ENCODE assay signal across 11 cellular contexts in genomic region chr5:178207917-178208280, GRCh38. TPM values are rescaled to one million over a fixed set of nuclear protein-coding genes. Genes with fewer than 3 reads are reported as not detected.
DNase-seq lines count a peak whose midpoint lies in the region; ATAC-seq, FAIRE-seq and TF ChIP-seq lines count a peak whose summit lies in the region.
"Had no signal": no experiment of that assay in that cellular context is flagged by ENCODE, and none has a peak within 500 bp of the region (broad histone marks: within the 10 kb centered on the region; RNA-seq: fewer than 3 reads in every experiment).

No MANE protein-coding gene starts in this region.

- no peak for ATAC-seq in CD4-positive, alpha-beta T cell (ENCODE audit: poor library complexity)
- ATAC-seq in K562, result no peak
- no peak for ATAC-seq in HG03175 (IDR thresholded peaks at IDR 0.05; ENCODE audit: unreplicated experiment)
- ATAC-seq in GM18870 (IDR thresholded peaks at IDR 0.05; ENCODE audit: unreplicated experiment), result no peak
- ATAC-seq: gastroesophageal sphincter had no signal

- TF ChIP-seq RAD21 in K562 (CRISPR knock-in tag; conservative IDR thresholded peaks at IDR 0.05 in 1 of 2, IDR thresholded peaks at IDR 0.05 in 1 of 2), result no peak

- no peaks in the 10 kb centered on the region for H3K27me3 ChIP-seq in CD4-positive, alpha-beta T cell (ENCODE audit: control insufficient read depth, insufficient read depth, low read length)
- H3K27me3 ChIP-seq in K562 (ENCODE audit: control insufficient read depth in 2 of 2, insufficient read depth in 2 of 2, low read length in 2 of 2), result no peaks in the 10 kb centered on the region
- H3K27me3 ChIP-seq: breast epithelium, gastroesophageal sphincter, uterus had no signal

- peaks cover 77% of the 10 kb centered on the region for H3K36me3 ChIP-seq in K562 (ENCODE audit: control insufficient read depth, insufficient read depth, low read length)
- H3K36me3 ChIP-seq: uterus had no signal

- intact Hi-C loops in CD4-positive, alpha-beta T cell (cut with DNase I, micrococcal nuclease), result loop anchor here in 1 of 2 experiments (2.0 to 10.0 kb wide), 2 partner anchors 55 to 1563 kb away; partner anchors contain the start of genes NHP2 and TSPAN17
- intact Hi-C loops in K562 (cut with micrococcal nuclease), result no loop called here

- no peak for DNase-seq in CD4-positive, alpha-beta T cell
- DNase-seq in HUDEP-2 (lab: John Stamatoyannopoulos, UW; ENCODE audit: unreplicated experiment in 76 of 76) (peak in 49 of 76 experiments; percentile 8 to 70 (median 35)), K562 (ENCODE audit: extremely low read depth in 1 of 4, low spot score in 3 of 4) (no peak), neural crest cell (ENCODE audit: low read depth, low spot score) (no peak), GM10266 (ENCODE audit: extremely low spot score) (no peak), HK-2 (ENCODE audit: unreplicated experiment) (no peak)
- DNase-seq: uterus had no signal

- BruUV-seq in K562 (replicated peaks; lab: Mats Ljungman, UMichigan), result no TSS peak

- no peak overlapping the region for H2AFZ ChIP-seq in K562 (ENCODE audit: low read depth, low read length)

- peak overlapping the region; percentile 48 for H3K4me3 Mint-ChIP-seq in CD4-positive, alpha-beta T cell
- H3K4me3 Mint-ChIP-seq in neural crest cell, result peak overlapping the region; percentile 95

- no peak for FAIRE-seq in K562 (lab: Jason Lieb, UNC)

- CTCF ChIA-PET in CD4-positive, alpha-beta T cell (lab: Charles Lee), result interaction anchor here (0.7 to 1.8 kb wide), 2 partner anchors 62 to 417 kb away, joined by 4 to 6 read pairs; no protein-coding TSS in a partner anchor
- CTCF ChIA-PET in K562 (lab: Yijun Ruan, JAX; ENCODE audit: low intra/inter-chr PET ratio), result no interaction called here

- peak overlapping the region; percentile 1 to 70; a peak in 2 of 4 replicates for H3K9ac ChIP-seq in K562 (ENCODE audit: insufficient read depth in 1 of 2, low read depth in 2 of 2, low read length in 2 of 2)

- 0 out of 2 replicates have a peak, but pooled peaks have one; percentile 7 for TF ChIP-seq POLR2A in K562 (conservative IDR thresholded peaks at IDR 0.05)

- POLR2A ChIA-PET in CD4-positive, alpha-beta T cell (lab: Charles Lee), result no interaction called here
- POLR2A ChIA-PET in K562 (lab: Yijun Ruan, JAX), result interaction anchor here (0.6 to 12.7 kb wide), 3 partner anchors 8 to 85 kb away, joined by 3 to 162 read pairs (median 18); partner anchors contain the start of gene PHYKPL

- H3K4me3 ChIP-seq in K562, result no peak overlapping the region; the same call in 1 of the 2 replicates
- H3K4me3 ChIP-seq: breast epithelium, gastroesophageal sphincter, uterus had no signal

- no peaks in the 10 kb centered on the region for H3K9me3 ChIP-seq in CD4-positive, alpha-beta T cell (ENCODE audit: control insufficient read depth, low read length)
- H3K9me3 ChIP-seq in K562 (replicated peaks; ENCODE audit: control insufficient read depth, insufficient read depth, low read depth, low read length), result no peaks in the 10 kb centered on the region
- H3K9me3 ChIP-seq: breast epithelium, gastroesophageal sphincter, uterus had no signal

- peaks cover 20 to 21% of the 10 kb centered on the region in 2 experiments; a peak in 4 of 5 replicates for H3K4me1 ChIP-seq in K562 (replicated peaks in 1 of 2; ENCODE audit: control insufficient read depth in 2 of 2, insufficient read depth in 2 of 2, low read length in 2 of 2)

- peak overlapping the region; percentile 31; the same call in 1 of the 2 replicates for H3K4me2 ChIP-seq in K562 (ENCODE audit: insufficient read depth, low read length)

- 80% methylated on average over 1 of the region's 1 CpG for WGBS in K562 (ENCODE audit: insufficient coverage, low coverage, missing lambda C conversion rate)

- H3K27ac ChIP-seq in CD4-positive, alpha-beta T cell (ENCODE audit: low read depth, low read length), result no peak overlapping the region
- peak overlapping the region; percentile 41; the same call in 2 of the 3 replicates for H3K27ac ChIP-seq in K562 (ENCODE audit: extremely low read depth, low read depth, low read length)
- H3K27ac ChIP-seq: uterus had no signal

- H4K20me1 ChIP-seq in K562 (replicated peaks; ENCODE audit: control insufficient read depth, insufficient read depth, low read length), result peaks cover 74% of the 10 kb centered on the region

- TF ChIP-seq EP300 in K562 (IDR thresholded peaks at IDR 0.05; ENCODE audit: low read length), result no peak

- in situ Hi-C loops in K562 (cut with MboI), result no loop called here

- peak overlapping the region; percentile 83 for H3K27ac Mint-ChIP-seq in CD4-positive, alpha-beta T cell
- H3K27ac Mint-ChIP-seq in neural crest cell (ENCODE audit: unreplicated experiment), result peak overlapping the region; percentile 71

- no peaks in the 10 kb centered on the region for H3K9me3 Mint-ChIP-seq in CD4-positive, alpha-beta T cell
- no peaks in the 10 kb centered on the region for H3K9me3 Mint-ChIP-seq in neural crest cell

- TF ChIP-seq CTCF in CD4-positive, alpha-beta T cell (IDR thresholded peaks at IDR 0.05), result no peak
- no peak for TF ChIP-seq CTCF in K562 (IDR thresholded peaks at IDR 0.05 in 2 of 3, conservative IDR thresholded peaks at IDR 0.05 in 1 of 3; ENCODE audit: insufficient read depth in 2 of 3, low read depth in 1 of 3, low read length in 3 of 3)
- TF ChIP-seq CTCF in neural crest cell (conservative IDR thresholded peaks at IDR 0.05), result no peak
- no peak for TF ChIP-seq CTCF in GM10266 (IDR thresholded peaks at IDR 0.05; ENCODE audit: control insufficient read depth, insufficient read depth, low read depth, missing control alignments)

- peaks cover 10% of the 10 kb centered on the region for H3K9me1 ChIP-seq in K562 (ENCODE audit: control insufficient read depth, insufficient read depth, low read length)

- peaks cover 47% of the 10 kb centered on the region for H3K4me1 Mint-ChIP-seq in CD4-positive, alpha-beta T cell (ENCODE audit: low read depth)
- peaks cover 58% of the 10 kb centered on the region for H3K4me1 Mint-ChIP-seq in neural crest cell

- H3K36me3 Mint-ChIP-seq in CD4-positive, alpha-beta T cell (ENCODE audit: low read depth), result peaks cover 82% of the 10 kb centered on the region
- peaks cover 75% of the 10 kb centered on the region for H3K36me3 Mint-ChIP-seq in neural crest cell (ENCODE audit: low read depth)

- peaks cover 4% of the 10 kb centered on the region for H3K27me3 Mint-ChIP-seq in CD4-positive, alpha-beta T cell
- H3K27me3 Mint-ChIP-seq in neural crest cell (ENCODE audit: low read depth), result peaks cover 59% of the 10 kb centered on the region

- peaks cover 66% of the 10 kb centered on the region for H3K79me2 ChIP-seq in K562 (ENCODE audit: control insufficient read depth, insufficient read depth, low read length)

RNA-seq across cellular contexts. Expression of gene HNRNPAB, which starts 3.6 kb away (rescaled TPM):
- total RNA-seq in CD4-positive, alpha-beta T cell, result 10 to 100 TPM; 63.6 to 68.9 TPM
- 107 and 112 TPM in 2 replicates for total RNA-seq in K562 (2011; cell fraction: chromatin; rRNA removed; ENCODE audit: low replicate concordance)
- total RNA-seq in K562 (2011; cell fraction: nucleolus; rRNA removed), result 50.4 and 55.9 TPM in 2 replicates
- 93.1 and 119 TPM in 2 replicates for total RNA-seq in K562 (2011; cell fraction: nucleoplasm; rRNA removed)
- total RNA-seq in K562 (2014; rRNA removed) (236 and 251 TPM in 2 replicates), K562 (2014; rRNA removed; fragmentation: Illumina TruSeq; extraction: Trizol) (193 and 210 TPM in 2 replicates), K562 (2015; rRNA removed; fragmentation: Illumina TruSeq; extraction: Trizol) (213 and 223 TPM in 2 replicates), K562 (2021) (299 and 351 TPM in 2 replicates), neural crest cell (464 and 466 TPM in 2 replicates)
- polyA plus RNA-seq in K562 (2011; rRNA removed) (160 and 253 TPM in 2 replicates), K562 (2014; fragmentation: Illumina TruSeq; extraction: Trizol) (284 and 307 TPM in 2 replicates), K562 (2014; fragmentation: Nextera tagmentation; extraction: Ambion mirVana) (10 to 100 TPM; 34.6 to 44.7 TPM), K562 (2014; rRNA removed) (404 and 425 TPM in 2 replicates)
- polyA plus RNA-seq in K562 (2011; cell fraction: cytosol; rRNA removed), result 229 and 236 TPM in 2 replicates
- 131 TPM in 2 replicates for polyA plus RNA-seq in K562 (2011; cell fraction: nucleus; rRNA removed)
- 175 and 305 TPM in 2 replicates for polyA plus RNA-seq in K562 (2012)
- 75.6 and 103 TPM in 2 replicates for polyA minus RNA-seq in K562 (2011; rRNA and poly(A)+ RNA removed)
- polyA minus RNA-seq in K562 (2011; cell fraction: cytosol; rRNA and poly(A)+ RNA removed), result 69.1 and 82.2 TPM in 2 replicates
- polyA minus RNA-seq in K562 (2011; cell fraction: nucleus; rRNA and poly(A)+ RNA removed), result 31.9 and 48.4 TPM in 2 replicates

RNA-seq across cellular contexts. Expression of gene GMCL2, which starts 20.7 kb away (rescaled TPM):
- total RNA-seq in CD4-positive, alpha-beta T cell, result not detected
- 0.14 TPM in 1 of 2 replicates, not detected in the other for total RNA-seq in K562 (2011; cell fraction: chromatin; rRNA removed; ENCODE audit: low replicate concordance)
- not detected in 2 replicates for total RNA-seq in K562 (2011; cell fraction: nucleolus; rRNA removed)
- total RNA-seq in K562 (2011; cell fraction: nucleoplasm; rRNA removed), result not detected in 2 replicates
- not detected in 2 replicates for total RNA-seq in K562 (2014; rRNA removed)
- total RNA-seq in K562 (2014; rRNA removed; fragmentation: Illumina TruSeq; extraction: Trizol), result 0.04 TPM in 1 of 2 replicates, not detected in the other
- not detected in 2 replicates for total RNA-seq in K562 (2015; rRNA removed; fragmentation: Illumina TruSeq; extraction: Trizol)
- not detected in 2 replicates for total RNA-seq in K562 (2021)
- 0.03 TPM in 1 of 2 replicates, not detected in the other for polyA plus RNA-seq in K562 (2011; rRNA removed)
- polyA plus RNA-seq in K562 (2011; cell fraction: cytosol; rRNA removed), result not detected in 2 replicates
- polyA plus RNA-seq in K562 (2011; cell fraction: nucleus; rRNA removed), result not detected in 2 replicates
- not detected in 2 replicates for polyA plus RNA-seq in K562 (2012)
- not detected in 2 replicates for polyA plus RNA-seq in K562 (2014; fragmentation: Illumina TruSeq; extraction: Trizol)
- not detected for polyA plus RNA-seq in K562 (2014; fragmentation: Nextera tagmentation; extraction: Ambion mirVana)
- not detected in 2 replicates for polyA plus RNA-seq in K562 (2014; rRNA removed)
- 0.06 TPM in 1 of 2 replicates, not detected in the other for polyA minus RNA-seq in K562 (2011; rRNA and poly(A)+ RNA removed)
- not detected in 2 replicates for polyA minus RNA-seq in K562 (2011; cell fraction: cytosol; rRNA and poly(A)+ RNA removed)
- not detected in 2 replicates for polyA minus RNA-seq in K562 (2011; cell fraction: nucleus; rRNA and poly(A)+ RNA removed)
- total RNA-seq in neural crest cell, result not detected in 2 replicates
- total RNA-seq: breast epithelium, gastroesophageal sphincter, uterus had no signal

RNA-seq across cellular contexts. Expression of gene PHYKPL, which starts 24.7 kb away (rescaled TPM):
- total RNA-seq in CD4-positive, alpha-beta T cell, result 10 to 100 TPM; 90.9 to 92.8 TPM
- 203 and 378 TPM in 2 replicates for total RNA-seq in K562 (2011; cell fraction: chromatin; rRNA removed; ENCODE audit: low replicate concordance)
- 205 and 217 TPM in 2 replicates for total RNA-seq in K562 (2011; cell fraction: nucleolus; rRNA removed)
- 219 and 287 TPM in 2 replicates for total RNA-seq in K562 (2011; cell fraction: nucleoplasm; rRNA removed)
- 18.6 and 21.6 TPM in 2 replicates for total RNA-seq in K562 (2014; rRNA removed)
- total RNA-seq in K562 (2014; rRNA removed; fragmentation: Illumina TruSeq; extraction: Trizol), result 13.9 and 18.4 TPM in 2 replicates
- total RNA-seq in K562 (2015; rRNA removed; fragmentation: Illumina TruSeq; extraction: Trizol), result 16.7 and 17.1 TPM in 2 replicates
- total RNA-seq in K562 (2021), result 34.0 and 34.7 TPM in 2 replicates
- polyA plus RNA-seq in K562 (2011; rRNA removed), result 25.6 and 40.7 TPM in 2 replicates
- polyA plus RNA-seq in K562 (2011; cell fraction: cytosol; rRNA removed), result 18.3 and 25.8 TPM in 2 replicates
- polyA plus RNA-seq in K562 (2011; cell fraction: nucleus; rRNA removed), result 126 and 156 TPM in 2 replicates
- 19.8 and 52.3 TPM in 2 replicates for polyA plus RNA-seq in K562 (2012)
- 19.6 and 20.1 TPM in 2 replicates for polyA plus RNA-seq in K562 (2014; fragmentation: Illumina TruSeq; extraction: Trizol)
- 1 to 10 TPM; 4.7 to 6.5 TPM for polyA plus RNA-seq in K562 (2014; fragmentation: Nextera tagmentation; extraction: Ambion mirVana)
- 31.9 and 32.0 TPM in 2 replicates for polyA plus RNA-seq in K562 (2014; rRNA removed)
- 33.9 and 36.4 TPM in 2 replicates for polyA minus RNA-seq in K562 (2011; rRNA and poly(A)+ RNA removed)
- 9.2 and 15.5 TPM in 2 replicates for polyA minus RNA-seq in K562 (2011; cell fraction: cytosol; rRNA and poly(A)+ RNA removed)
- 71.5 and 72.2 TPM in 2 replicates for polyA minus RNA-seq in K562 (2011; cell fraction: nucleus; rRNA and poly(A)+ RNA removed)
- 53.9 and 55.7 TPM in 2 replicates for total RNA-seq in neural crest cell

RNA-seq across cellular contexts. Expression of gene NHP2, which starts 54.2 kb away (rescaled TPM):
- total RNA-seq in CD4-positive, alpha-beta T cell, result 10 to 100 TPM; 42.2 to 44.5 TPM
- 43.3 and 92.9 TPM in 2 replicates for total RNA-seq in K562 (2011; cell fraction: chromatin; rRNA removed; ENCODE audit: low replicate concordance)
- total RNA-seq in K562 (2011; cell fraction: nucleolus; rRNA removed), result 96.6 and 97.4 TPM in 2 replicates
- total RNA-seq in K562 (2011; cell fraction: nucleoplasm; rRNA removed), result 76.8 and 91.9 TPM in 2 replicates
- total RNA-seq in K562 (2014; rRNA removed) (559 and 622 TPM in 2 replicates), K562 (2014; rRNA removed; fragmentation: Illumina TruSeq; extraction: Trizol) (128 and 144 TPM in 2 replicates), K562 (2015; rRNA removed; fragmentation: Illumina TruSeq; extraction: Trizol) (255 and 258 TPM in 2 replicates), K562 (2021) (304 and 309 TPM in 2 replicates), neural crest cell (169 and 174 TPM in 2 replicates)
- polyA plus RNA-seq in K562 (2011; rRNA removed) (140 and 146 TPM in 2 replicates), K562 (2014; fragmentation: Illumina TruSeq; extraction: Trizol) (143 and 312 TPM in 2 replicates), K562 (2014; fragmentation: Nextera tagmentation; extraction: Ambion mirVana) (100 to 1,000 TPM in 1 of 2 experiments, 10 to 100 TPM in 1; 52.8 to 124 TPM), K562 (2014; rRNA removed) (302 and 369 TPM in 2 replicates)
- 191 and 212 TPM in 2 replicates for polyA plus RNA-seq in K562 (2011; cell fraction: cytosol; rRNA removed)
- polyA plus RNA-seq in K562 (2011; cell fraction: nucleus; rRNA removed), result 106 and 110 TPM in 2 replicates
- polyA plus RNA-seq in K562 (2012), result 178 and 294 TPM in 2 replicates
- 66.3 and 75.7 TPM in 2 replicates for polyA minus RNA-seq in K562 (2011; rRNA and poly(A)+ RNA removed)
- 79.6 and 136 TPM in 2 replicates for polyA minus RNA-seq in K562 (2011; cell fraction: cytosol; rRNA and poly(A)+ RNA removed)
- polyA minus RNA-seq in K562 (2011; cell fraction: nucleus; rRNA and poly(A)+ RNA removed), result 44.0 and 63.9 TPM in 2 replicates

Comparison
In these comparisons a context has a peak if more than half of its experiments do, and no peak if none do; other contexts are left out.
1. DNase-seq: peak in HUDEP-2 (49 of 76); none in CD4-positive, alpha-beta T cell (0 of 10), K562 (0 of 4), neural crest cell (single experiment), GM10266 (single experiment) and HK-2 (single experiment).